In the genomic region with DNA sequence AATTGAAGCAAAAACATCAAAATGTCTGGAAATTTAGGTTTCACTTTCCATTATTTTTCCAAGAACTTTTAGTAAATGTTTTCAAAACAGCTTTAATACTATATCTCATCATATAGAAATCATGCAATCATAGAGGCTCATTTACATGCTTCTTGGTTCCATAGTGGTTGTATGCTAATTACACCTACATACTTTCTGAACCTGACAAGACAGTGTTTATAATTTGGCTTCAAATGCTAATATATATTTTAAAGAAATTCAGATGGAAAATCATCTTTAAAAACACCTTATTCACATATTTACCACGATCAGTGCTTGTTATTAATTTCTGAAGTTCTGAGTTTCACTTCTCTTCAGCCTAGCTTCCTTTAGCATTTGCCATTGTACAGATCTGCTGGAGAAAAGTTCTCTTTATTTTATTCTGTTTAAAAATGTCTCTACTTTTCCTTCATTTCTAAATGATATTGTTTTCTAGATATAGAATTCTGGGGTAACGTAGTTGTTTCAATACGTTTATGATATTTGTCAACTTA, we compare ENCODE assay signal across 18 cellular contexts.
DNase-seq lines count a peak whose midpoint lies in the region; ATAC-seq and TF ChIP-seq lines count a peak whose summit lies in the region.
"Had no signal": no experiment of that assay in that cellular context is flagged by ENCODE, and none has a peak within 500 bp of the region (broad histone marks: within the 10 kb centered on the region; RNA-seq: fewer than 3 reads in every experiment).

No MANE protein-coding gene starts in this region.

- H3K9me3 ChIP-seq in gastrocnemius medialis (no peaks in the 10 kb centered on the region), breast epithelium (no peaks in the 10 kb centered on the region)
- H3K9me3 ChIP-seq: vagina had no signal

- no peak for TF ChIP-seq CTCF in GM13977 (IDR thresholded peaks at IDR 0.05; ENCODE audit: extremely low read depth, insufficient read depth, missing control alignments)
- TF ChIP-seq CTCF in gastrocnemius medialis (IDR thresholded peaks at IDR 0.05 in 4 of 5, conservative IDR thresholded peaks at IDR 0.05 in 1 of 5), result no peak
- no peak for TF ChIP-seq CTCF in breast epithelium (IDR thresholded peaks at IDR 0.05)

- intact Hi-C loops in gastrocnemius medialis (cut with DNase I; ENCODE audit: low total_unique reads) (no loop called here), breast epithelium (cut with DNase I; ENCODE audit: low total_unique reads) (no loop called here)

- ATAC-seq in GM19395 (IDR thresholded peaks at IDR 0.05; ENCODE audit: unreplicated experiment) (peak; percentile 76), HG02678 (IDR thresholded peaks at IDR 0.05; ENCODE audit: unreplicated experiment) (peak; percentile 51), HG03565 (IDR thresholded peaks at IDR 0.05; ENCODE audit: unreplicated experiment) (peak; percentile 66), gastrocnemius medialis (no peak), GM21825 (IDR thresholded peaks at IDR 0.05; ENCODE audit: unreplicated experiment) (no peak)
- ATAC-seq: activated naive CD8-positive, alpha-beta T cell treated with anti-CD3 and anti-CD28 coated beads, Interleukin-2, amount 50 U/mL, for 24 hours; CD8-positive, alpha-beta T cell had no signal

- in situ Hi-C loops in GM13977 (cut with MboI; ENCODE audit: low pct_unique_long_range_greater_than_20kb, low sequenced_read_pairs, unreplicated experiment), result no loop called here
- in situ Hi-C loops in gastrocnemius medialis (cut with MboI; ENCODE audit: low sequenced_read_pairs in 4 of 4), result no loop called here

- H3K36me3 ChIP-seq in gastrocnemius medialis (no peaks in the 10 kb centered on the region), breast epithelium (no peaks in the 10 kb centered on the region)
- H3K36me3 ChIP-seq: vagina had no signal

- peaks cover 0 to 29% of the 10 kb centered on the region in 2 donors for H3K4me1 ChIP-seq in gastrocnemius medialis
- H3K4me1 ChIP-seq in breast epithelium, result no peaks in the 10 kb centered on the region

- H3K4me3 ChIP-seq in gastrocnemius medialis, result no peak overlapping the region
- no peak overlapping the region for H3K4me3 ChIP-seq in breast epithelium
- H3K4me3 ChIP-seq: vagina had no signal

- TF ChIP-seq POLR2A in gastrocnemius medialis (IDR thresholded peaks at IDR 0.05) (no peak), breast epithelium (IDR thresholded peaks at IDR 0.05) (no peak)

- H3K27ac ChIP-seq in gastrocnemius medialis, result no peak overlapping the region
- no peak overlapping the region for H3K27ac ChIP-seq in breast epithelium
- H3K27ac ChIP-seq: vagina had no signal

- H3K27me3 ChIP-seq in gastrocnemius medialis (no peaks in the 10 kb centered on the region), breast epithelium (no peaks in the 10 kb centered on the region)
- H3K27me3 ChIP-seq: vagina had no signal

- DNase-seq in GM13977 (ENCODE audit: low spot score), result peak; percentile 3
- no peak for DNase-seq in gastrocnemius medialis
- no peak for DNase-seq in cortex of kidney (lab: John Stamatoyannopoulos, UW)
- DNase-seq in breast epithelium (ENCODE audit: low spot score in 2 of 2), result no peak
- DNase-seq: activated CD4-positive, alpha-beta T cell treated with anti-CD3 and anti-CD28 coated beads, Interleukin-2, amount 50 U/mL, for 4 hours; activated naive CD8-positive, alpha-beta T cell treated with anti-CD3 and anti-CD28 coated beads, Interleukin-2, amount 50 U/mL, for 24 hours; activated T-cell treated with anti-CD3 and anti-CD28 coated beads, Interleukin-2, amount 50 U/mL, for 48 hours; CD8-positive, alpha-beta T cell; cerebellar nuclear complex; mesenchymal stem cell; NCI-H774; Right ventricle myocardium superior; stimulated activated naive CD4-positive, alpha-beta T cell treated with Interleukin-2 at 50 U/mL for 16 hours had no signal

Comparison
In these comparisons a context has a peak if more than half of its experiments do, and no peak if none do; other contexts are left out.
1. ATAC-seq: peak in GM19395 (single experiment), HG02678 (single experiment) and HG03565 (single experiment); none in gastrocnemius medialis (0 of 2) and GM21825 (single experiment).